Comparison of ENCODE assay signal across 16 cellular contexts in genomic region chr21:45412491-45412890, GRCh38.
"Had no signal": no experiment of that assay in that cellular context is flagged by ENCODE, and none has a peak within 500 bp of the region (broad histone marks: within the 10 kb centered on the region; RNA-seq: fewer than 3 reads in every experiment).

No MANE protein-coding gene starts in this region.

- H3K27ac ChIP-seq: skin epidermis had no signal

- H3K27ac Mint-ChIP-seq: naive thymus-derived CD4-positive, alpha-beta T cell had no signal

- H3K36me3 Mint-ChIP-seq: naive thymus-derived CD4-positive, alpha-beta T cell had no signal

- H3K4me3 ChIP-seq: heart left ventricle, mucosa of descending colon, skin epidermis, upper lobe of left lung had no signal

- H3K4me3 Mint-ChIP-seq: naive thymus-derived CD4-positive, alpha-beta T cell had no signal

- H3K27me3 ChIP-seq: heart left ventricle, upper lobe of left lung had no signal

- H3K36me3 ChIP-seq: heart left ventricle, upper lobe of left lung had no signal

- ATAC-seq: heart left ventricle; left lobe of liver; mucosa of descending colon; naive thymus-derived CD4-positive, alpha-beta T cell had no signal

- H3K4me1 Mint-ChIP-seq: naive thymus-derived CD4-positive, alpha-beta T cell had no signal

- DNase-seq: activated CD4-positive, CD25-positive, alpha-beta regulatory T cell treated with anti-CD3 and anti-CD28 coated beads, Interleukin-2, amount 50 U/mL, for 72 hours; activated naive CD4-positive, alpha-beta T cell; anterior cingulate cortex; naive thymus-derived CD4-positive, alpha-beta T cell; nucleus accumbens; stimulated activated CD4-positive, alpha-beta T cell treated with anti-CD3 and anti-CD28 coated beads, Interleukin-4, amount 100 ng/mL, for 24 hours; stimulated activated naive CD4-positive, alpha-beta T cell treated with Interleukin-2 at 50 U/mL for 16 hours; substantia nigra; T-helper 9 cell had no signal

- H3K9me3 Mint-ChIP-seq: naive thymus-derived CD4-positive, alpha-beta T cell had no signal

- H3K9me3 ChIP-seq: heart left ventricle, mucosa of descending colon, upper lobe of left lung had no signal

- FAIRE-seq: frontal cortex, islet of Langerhans had no signal
